In genomic region chr19:2315121-2315817, GRCh38 we compare ENCODE assay signal across 2 cellular contexts.
TF ChIP-seq lines count a peak whose summit lies in the region.

No MANE protein-coding gene starts in this region.

TF ChIP-seq in SK-N-SH, 30 proteins besides CTCF, POLR2A, EP300 and RAD21 (continued from another document):
- TF ChIP-seq USF1 (IDR thresholded peaks at IDR 0.05; ENCODE audit: borderline replicate concordance, low read depth) (no peak), SMC3 (IDR thresholded peaks at IDR 0.05; ENCODE audit: low read depth, low read length) (no peak), MXI1 (IDR thresholded peaks at IDR 0.05; ENCODE audit: low read depth, low read length) (no peak), POLR2AphosphoS5 (IDR thresholded peaks at IDR 0.05; ENCODE audit: low read depth, low read length) (no peak), SIN3A (IDR thresholded peaks at IDR 0.05; ENCODE audit: borderline replicate concordance, low read depth, low read length) (no peak), USF2 (IDR thresholded peaks at IDR 0.05; ENCODE audit: borderline replicate concordance, low read depth, low read length) (no peak), ELF1 (IDR thresholded peaks at IDR 0.05) (no peak), RCOR1 (IDR thresholded peaks at IDR 0.05; ENCODE audit: low read length) (no peak), FOXM1 (IDR thresholded peaks at IDR 0.05; ENCODE audit: low read depth) (no peak), NRF1 (IDR thresholded peaks at IDR 0.05; ENCODE audit: low read depth, low read length) (no peak), TEAD4 (IDR thresholded peaks at IDR 0.05; ENCODE audit: borderline replicate concordance, insufficient read depth) (no peak), GABPA (IDR thresholded peaks at IDR 0.05; ENCODE audit: low read depth) (no peak), FOXJ3 (CRISPR knock-in tag; IDR thresholded peaks at IDR 0.05) (no peak), TAF1 (IDR thresholded peaks at IDR 0.05; ENCODE audit: borderline replicate concordance, low read depth, low read length) (no peak), MEF2A (IDR thresholded peaks at IDR 0.05; ENCODE audit: borderline replicate concordance, low read depth) (no peak)

TF ChIP-seq in SK-N-SH treated with all-trans-retinoic acid at 6 μM for 48 hours, 23 proteins besides CTCF, POLR2A, EP300 and RAD21 (continued from another document):
- TF ChIP-seq PPARA (CRISPR knock-in tag; IDR thresholded peaks at IDR 0.05; ENCODE audit: borderline replicate concordance) (no peak), ESRRG (CRISPR knock-in tag; IDR thresholded peaks at IDR 0.05) (no peak), CREB5 (CRISPR knock-in tag; IDR thresholded peaks at IDR 0.05; ENCODE audit: low read depth) (no peak), ISL1 (CRISPR knock-in tag; IDR thresholded peaks at IDR 0.05) (no peak), ZNF565 (CRISPR knock-in tag; conservative IDR thresholded peaks at IDR 0.05; ENCODE audit: low read depth) (no peak), ZFP3 (CRISPR knock-in tag; IDR thresholded peaks at IDR 0.05) (no peak), CSRNP3 (CRISPR knock-in tag; IDR thresholded peaks at IDR 0.05) (no peak), CSDC2 (CRISPR knock-in tag; IDR thresholded peaks at IDR 0.05) (no peak), OSR1 (CRISPR knock-in tag; IDR thresholded peaks at IDR 0.05) (no peak)
